Comparison of ENCODE assay signal across 16 cellular contexts in the genomic region with DNA sequence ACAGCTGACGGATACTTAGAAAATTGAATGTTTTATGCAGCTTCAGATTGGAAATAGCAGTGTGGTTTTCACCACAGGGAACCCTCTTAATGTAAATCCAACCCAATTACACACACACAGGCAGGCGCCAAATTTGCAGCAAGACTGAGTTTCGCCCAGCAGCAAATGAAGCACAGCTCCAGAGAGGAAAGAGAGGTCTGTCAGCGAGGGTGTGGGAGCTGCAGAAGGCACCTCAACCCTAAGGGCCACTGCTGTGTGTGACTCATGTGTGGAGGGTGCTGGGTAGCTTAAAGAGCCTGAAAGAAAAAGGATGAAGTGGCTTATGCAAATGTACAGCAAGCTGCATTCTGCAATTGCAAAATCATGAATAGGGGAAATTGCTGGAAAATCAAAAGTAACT.
DNase-seq lines count a peak whose midpoint lies in the region; ATAC-seq, FAIRE-seq and TF ChIP-seq lines count a peak whose summit lies in the region.
"Had no signal": no experiment of that assay in that cellular context is flagged by ENCODE, and none has a peak within 500 bp of the region (broad histone marks: within the 10 kb centered on the region; RNA-seq: fewer than 3 reads in every experiment).

No MANE protein-coding gene starts in this region.

- H3K4me2 ChIP-seq in smooth muscle cell (peak overlapping the region; percentile 55), PC-9 (no peak overlapping the region)

- no peak overlapping the region for H2AFZ ChIP-seq in smooth muscle cell (ENCODE audit: low read depth)
- no peak overlapping the region for H2AFZ ChIP-seq in PC-9

- H3K36me3 ChIP-seq in bronchial epithelial cell (ENCODE audit: control insufficient read depth, insufficient read depth, low read length) (no peaks in the 10 kb centered on the region), smooth muscle cell (ENCODE audit: low read depth) (no peaks in the 10 kb centered on the region), PC-9 (ENCODE audit: low read depth) (no peaks in the 10 kb centered on the region)
- H3K36me3 ChIP-seq: cardiac muscle cell, neutrophil had no signal

- H3K27ac ChIP-seq in smooth muscle cell (ENCODE audit: low read depth) (no peak overlapping the region), PC-9 (no peak overlapping the region)
- H3K27ac ChIP-seq: cardiac muscle cell, neutrophil had no signal

- ATAC-seq in SK-N-SH treated with all-trans-retinoic acid at 6 μM for 48 hours (no peak), HG03354 (IDR thresholded peaks at IDR 0.05; ENCODE audit: poor library complexity, severe bottlenecking, unreplicated experiment) (no peak)

- H3K4me3 ChIP-seq in bronchial epithelial cell (ENCODE audit: low read depth, low read length) (no peak overlapping the region), smooth muscle cell (no peak overlapping the region), PC-9 (no peak overlapping the region)
- H3K4me3 ChIP-seq: cardiac muscle cell, lung had no signal

- CTCF ChIA-PET in PC-9 (lab: Charles Lee), result no interaction called here

- TF ChIP-seq CTCF in bronchial epithelial cell (IDR thresholded peaks at IDR 0.05; ENCODE audit: insufficient read depth, low read length, severe bottlenecking) (no peak), smooth muscle cell (IDR thresholded peaks at IDR 0.05; ENCODE audit: borderline replicate concordance, insufficient read depth, poor library complexity, severe bottlenecking) (no peak), PC-9 (conservative IDR thresholded peaks at IDR 0.05) (no peak)

- intact Hi-C loops in PC-9 (cut with micrococcal nuclease; ENCODE audit: unreplicated experiment), result no loop called here

- peak; percentile 12 for DNase-seq in NCI-H2171 treated with DMSO at 0.1 percent for 48 hours (lab: John Stamatoyannopoulos, UW)
- no peak for DNase-seq in NCI-H2171 (lab: John Stamatoyannopoulos, UW)
- DNase-seq in NCI-H748 treated with DMSO at 0.1 percent for 48 hours (lab: John Stamatoyannopoulos, UW), result peak; percentile 5
- peak; percentile 62 for DNase-seq in bronchial epithelial cell (ENCODE audit: low read depth)
- DNase-seq in smooth muscle cell (lab: John Stamatoyannopoulos, UW; ENCODE audit: unreplicated experiment), result no peak
- no peak for DNase-seq in PC-9
- DNase-seq: activated naive CD4-positive, alpha-beta T cell treated with anti-CD3 and anti-CD28 coated beads for 36 hours; NCI-H1694 treated with DMSO at 0.1 percent for 48 hours had no signal

- 40% methylated on average over 4 of the region's 4 CpGs for WGBS in smooth muscle cell (ENCODE audit: low lambda C conversion rate)

- no peaks in the 10 kb centered on the region for H3K9me2 ChIP-seq in PC-9 (ENCODE audit: insufficient read depth)

- H3K79me2 ChIP-seq in smooth muscle cell (ENCODE audit: low read depth) (no peaks in the 10 kb centered on the region), PC-9 (ENCODE audit: low read depth) (no peaks in the 10 kb centered on the region)

- no peaks in the 10 kb centered on the region for H4K20me1 ChIP-seq in smooth muscle cell (ENCODE audit: low read depth)
- H4K20me1 ChIP-seq in PC-9 (ENCODE audit: insufficient read depth), result no peaks in the 10 kb centered on the region

- no TSS peak for BruUV-seq in PC-9 (replicated peaks; lab: Mats Ljungman, UMichigan)

- H3K9me3 ChIP-seq in smooth muscle cell (replicated peaks; ENCODE audit: low read depth) (no peaks in the 10 kb centered on the region), PC-9 (ENCODE audit: insufficient read depth, low read depth) (no peaks in the 10 kb centered on the region)
- H3K9me3 ChIP-seq: neutrophil had no signal

- FAIRE-seq in bronchial epithelial cell (lab: Jason Lieb, UNC), result no peak
- FAIRE-seq: A204.1, endometrium, TTC549 had no signal

- POLR2A ChIA-PET in PC-9 (lab: Charles Lee; ENCODE audit: unreplicated experiment), result no interaction called here

- no peak overlapping the region for H3K9ac ChIP-seq in smooth muscle cell (ENCODE audit: low read depth)

- no peaks in the 10 kb centered on the region for H3K27me3 ChIP-seq in bronchial epithelial cell (ENCODE audit: control insufficient read depth, insufficient read depth, low read length)
- H3K27me3 ChIP-seq in smooth muscle cell (ENCODE audit: low read depth), result no peaks in the 10 kb centered on the region
- no peaks in the 10 kb centered on the region for H3K27me3 ChIP-seq in PC-9 (ENCODE audit: insufficient read depth, low read depth)
- H3K27me3 ChIP-seq: cardiac muscle cell had no signal

- H3F3A ChIP-seq in smooth muscle cell (ENCODE audit: low read depth) (peaks cover 5% of the 10 kb centered on the region), PC-9 (ENCODE audit: insufficient read depth, low read depth) (no peaks in the 10 kb centered on the region)

- H3K4me1 ChIP-seq in smooth muscle cell (ENCODE audit: low read depth), result peaks cover 8% of the 10 kb centered on the region
- no peaks in the 10 kb centered on the region for H3K4me1 ChIP-seq in PC-9 (replicated peaks; ENCODE audit: insufficient read depth)

TF ChIP-seq in SK-N-SH treated with all-trans-retinoic acid at 6 μM for 48 hours, 23 proteins besides CTCF, POLR2A, EP300 and RAD21:
- TF ChIP-seq ZFP3 (CRISPR knock-in tag; IDR thresholded peaks at IDR 0.05) (no peak), PPARA (CRISPR knock-in tag; IDR thresholded peaks at IDR 0.05; ENCODE audit: borderline replicate concordance) (no peak), OSR1 (CRISPR knock-in tag; IDR thresholded peaks at IDR 0.05) (no peak), CSDC2 (CRISPR knock-in tag; IDR thresholded peaks at IDR 0.05) (no peak), TOX (CRISPR knock-in tag; IDR thresholded peaks at IDR 0.05; ENCODE audit: borderline replicate concordance) (no peak), GLIS3 (CRISPR knock-in tag; IDR thresholded peaks at IDR 0.05) (no peak), CSRNP3 (CRISPR knock-in tag; IDR thresholded peaks at IDR 0.05) (no peak), BACH2 (CRISPR knock-in tag; IDR thresholded peaks at IDR 0.05; ENCODE audit: borderline replicate concordance) (no peak)
- TF ChIP-seq, protein P1, sequence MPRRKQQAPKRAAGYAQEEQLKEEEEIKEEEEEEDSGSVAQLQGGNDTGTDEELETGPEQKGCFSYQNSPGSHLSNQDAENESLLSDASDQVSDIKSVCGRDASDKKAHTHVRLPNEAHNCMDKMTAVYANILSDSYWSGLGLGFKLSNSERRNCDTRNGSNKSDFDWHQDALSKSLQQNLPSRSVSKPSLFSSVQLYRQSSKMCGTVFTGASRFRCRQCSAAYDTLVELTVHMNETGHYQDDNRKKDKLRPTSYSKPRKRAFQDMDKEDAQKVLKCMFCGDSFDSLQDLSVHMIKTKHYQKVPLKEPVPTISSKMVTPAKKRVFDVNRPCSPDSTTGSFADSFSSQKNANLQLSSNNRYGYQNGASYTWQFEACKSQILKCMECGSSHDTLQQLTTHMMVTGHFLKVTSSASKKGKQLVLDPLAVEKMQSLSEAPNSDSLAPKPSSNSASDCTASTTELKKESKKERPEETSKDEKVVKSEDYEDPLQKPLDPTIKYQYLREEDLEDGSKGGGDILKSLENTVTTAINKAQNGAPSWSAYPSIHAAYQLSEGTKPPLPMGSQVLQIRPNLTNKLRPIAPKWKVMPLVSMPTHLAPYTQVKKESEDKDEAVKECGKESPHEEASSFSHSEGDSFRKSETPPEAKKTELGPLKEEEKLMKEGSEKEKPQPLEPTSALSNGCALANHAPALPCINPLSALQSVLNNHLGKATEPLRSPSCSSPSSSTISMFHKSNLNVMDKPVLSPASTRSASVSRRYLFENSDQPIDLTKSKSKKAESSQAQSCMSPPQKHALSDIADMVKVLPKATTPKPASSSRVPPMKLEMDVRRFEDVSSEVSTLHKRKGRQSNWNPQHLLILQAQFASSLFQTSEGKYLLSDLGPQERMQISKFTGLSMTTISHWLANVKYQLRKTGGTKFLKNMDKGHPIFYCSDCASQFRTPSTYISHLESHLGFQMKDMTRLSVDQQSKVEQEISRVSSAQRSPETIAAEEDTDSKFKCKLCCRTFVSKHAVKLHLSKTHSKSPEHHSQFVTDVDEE (CRISPR knock-in tag; IDR thresholded peaks at IDR 0.05), result no peak
TF ChIP-seq in SK-N-SH treated with all-trans-retinoic acid at 6 μM for 48 hours: peak in this region for 0.

Comparison
In these comparisons a context has a peak if more than half of its experiments do, and no peak if none do; other contexts are left out.
1. DNase-seq: peak in NCI-H2171 treated with DMSO at 0.1 percent for 48 hours (single experiment), NCI-H748 treated with DMSO at 0.1 percent for 48 hours (single experiment) and bronchial epithelial cell (single experiment); none in NCI-H2171 (single experiment), smooth muscle cell (single experiment) and PC-9 (0 of 2).